ENCODE assay signal across 8 cellular contexts in the genomic region with DNA sequence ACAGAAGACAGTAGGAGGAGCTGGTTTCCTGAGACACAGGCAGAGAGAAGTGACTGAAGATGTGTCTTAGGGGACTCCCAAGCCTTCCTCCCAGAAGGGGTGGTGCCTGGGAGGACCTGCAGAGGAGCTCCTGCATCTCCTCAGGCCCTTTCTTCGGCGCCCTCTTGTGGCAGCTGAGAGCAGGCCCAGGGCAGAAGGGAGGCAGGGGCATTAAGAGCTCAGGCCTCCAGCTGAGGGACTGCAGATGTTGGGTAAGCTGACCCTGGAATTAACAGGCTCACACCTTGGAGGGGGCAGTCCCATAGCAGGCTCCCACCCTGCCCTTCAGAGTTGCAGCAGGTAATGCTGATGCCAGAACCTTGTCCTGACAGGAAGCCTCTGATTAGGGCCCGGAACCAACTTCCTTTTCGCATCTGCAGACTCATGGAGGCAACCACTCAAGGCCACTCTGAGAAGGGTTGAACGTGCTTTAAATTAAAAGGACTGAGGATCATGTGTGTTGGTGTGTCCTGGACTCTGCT.
DNase-seq lines count a peak whose midpoint lies in the region; ATAC-seq and TF ChIP-seq lines count a peak whose summit lies in the region.
"Not testable (repeated sequence)": the region's sequence is repeated elsewhere in the genome, so short reads cannot be mapped to it uniquely, and the experiment has no call there.

No MANE protein-coding gene starts in this region.

- 32 to 40% methylated on average over 5 of the region's 5 CpGs for WGBS in body of pancreas, 2 donors

- intact Hi-C loops in body of pancreas (cut with DNase I); left colon (cut with DNase I, micrococcal nuclease): not testable (repeated sequence)

- ATAC-seq in GM19023 (IDR thresholded peaks at IDR 0.05; ENCODE audit: unreplicated experiment) (peak; percentile 86), HG02885 (IDR thresholded peaks at IDR 0.05; ENCODE audit: poor library complexity, unreplicated experiment) (peak; percentile 87), body of pancreas (peak; percentile 66), left colon (peak; percentile 79)

- DNase-seq in BJ (ENCODE audit: low read depth): not testable (repeated sequence)
- DNase-seq in NAMALWA (ENCODE audit: low spot score) (peak; percentile 50), body of pancreas (peak; percentile 49 to 73 (median 60)), left colon (peak; percentile 54 to 71)
- DNase-seq in activated CD4-positive, alpha-beta T cell treated with anti-CD3 and anti-CD28 coated beads for 24 hours (ENCODE audit: low read depth in 2 of 2): peak; percentile 55 to 70
- DNase-seq in stimulated activated CD4-positive, alpha-beta T cell treated with anti-CD3 and anti-CD28 coated beads, Interleukin-2, amount 100 ng/mL, for 48 hours: peak; percentile 65 to 72

- not testable (repeated sequence) for H3K36me3 ChIP-seq in BJ (ENCODE audit: control insufficient read depth, insufficient read depth, low read length); body of pancreas (replicated peaks in 1 of 2; ENCODE audit: insufficient read depth in 1 of 2, low read depth in 2 of 2)

- not testable (repeated sequence) for H3K4me3 ChIP-seq in BJ (ENCODE audit: low read depth, low read length); body of pancreas

- TF ChIP-seq POLR2A in body of pancreas (IDR thresholded peaks at IDR 0.05): not testable (repeated sequence)

- H3K27ac ChIP-seq in body of pancreas: peak overlapping the region in 1 of 4 donors; percentile 45

- not testable (repeated sequence) for H3K4me1 ChIP-seq in body of pancreas

- H3K9me3 ChIP-seq in body of pancreas: not testable (repeated sequence)

- not testable (repeated sequence) for H3K27me3 ChIP-seq in BJ (ENCODE audit: control insufficient read depth, insufficient read depth, low read length); body of pancreas

- CTCF ChIA-PET in BJ (lab: Yijun Ruan, JAX): interaction anchor here (1.0 to 4.0 kb wide), 3 partner anchors 10 to 14 kb away, joined by 3 to 19 read pairs (median 4); no protein-coding TSS in a partner anchor

- POLR2A ChIA-PET in BJ (lab: Charles Lee): not testable (repeated sequence)

- peak; percentile 32 for TF ChIP-seq CTCF in BJ (IDR thresholded peaks at IDR 0.05; ENCODE audit: insufficient read depth, low read depth, low read length)
- TF ChIP-seq CTCF in body of pancreas (IDR thresholded peaks at IDR 0.05): peak in 6 of 7 experiments; percentile 15 to 54 (median 40)
